Comparison of ENCODE assay signal across 8 cellular contexts in the genomic region with DNA sequence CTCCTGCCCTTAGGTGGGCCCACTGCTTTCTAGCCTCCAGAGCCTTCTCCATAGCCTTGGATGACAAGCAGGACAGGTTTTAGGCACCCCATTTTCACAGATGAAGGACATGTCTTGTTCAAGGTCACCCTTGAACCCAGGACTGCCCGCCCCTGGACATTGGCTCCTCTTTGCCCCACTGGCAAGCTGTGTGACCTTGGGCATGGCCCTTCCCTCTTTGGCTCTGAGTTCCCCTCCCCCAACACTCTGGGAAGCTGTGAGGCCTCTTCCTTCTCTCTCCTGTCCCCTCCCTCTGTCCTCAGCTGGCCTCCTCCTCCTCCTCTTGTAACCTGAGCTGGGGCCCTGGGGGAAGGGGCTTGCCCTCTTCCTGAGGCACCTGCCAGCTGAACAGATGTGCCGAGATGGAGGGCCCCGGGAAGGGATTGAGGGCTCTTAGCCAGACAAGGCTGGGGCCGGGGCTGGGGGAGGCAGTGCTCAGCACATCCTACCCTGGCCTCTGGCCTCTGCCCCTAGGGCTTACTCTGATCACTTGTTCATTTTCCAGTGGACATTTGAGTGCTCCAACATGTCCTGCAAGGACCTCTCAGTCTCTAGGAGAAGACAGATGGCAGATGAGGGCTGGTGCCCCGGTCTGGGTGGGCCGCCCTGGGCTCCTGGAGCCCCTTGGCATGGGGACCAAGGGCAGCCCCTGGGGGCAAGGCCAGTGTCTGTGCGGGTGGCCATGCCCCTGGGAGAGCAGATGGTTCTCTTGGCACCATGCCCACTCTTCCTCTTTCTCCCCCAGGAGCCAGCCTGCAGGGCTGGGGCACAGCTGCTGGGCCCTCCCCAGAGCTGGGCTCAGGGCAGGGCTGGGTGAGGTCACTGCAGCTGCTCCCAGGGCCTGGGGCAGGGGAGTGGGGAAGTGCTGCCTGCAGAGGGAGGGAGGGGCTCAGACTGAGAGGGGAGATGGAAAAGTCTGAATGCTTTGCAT. TPM values are rescaled to one million over a fixed set of nuclear protein-coding genes. Genes with fewer than 3 reads are reported as not detected.
DNase-seq lines count a peak whose midpoint lies in the region; ATAC-seq, FAIRE-seq and TF ChIP-seq lines count a peak whose summit lies in the region.

No MANE protein-coding gene starts in this region.

- H3K27ac Mint-ChIP-seq in activated naive CD4-positive, alpha-beta T cell treated with anti-CD3 and anti-CD28 coated beads, Interleukin-2, amount 50 U/mL, for 24 hours: peak overlapping the region; percentile 30
- H3K27ac Mint-ChIP-seq in activated naive CD4-positive, alpha-beta T cell treated with anti-CD3 and anti-CD28 coated beads for 36 hours: no peak overlapping the region
- H3K27ac Mint-ChIP-seq in activated CD4-positive, alpha-beta T cell treated with anti-CD3 and anti-CD28 coated beads, Interleukin-2, amount 10 ng/mL, durations not matched to agents 24 days and 14 days: no peak overlapping the region

- H3K4me1 ChIP-seq in iPS DF 6.9 (ENCODE audit: control insufficient read depth, insufficient read depth, low read length): peaks cover 20% of the 10 kb centered on the region

- no peak for ATAC-seq in HG03521 (IDR thresholded peaks at IDR 0.05; ENCODE audit: unreplicated experiment)

- WGBS in iPS DF 6.9 (ENCODE audit: insufficient coverage, insufficient read length): no CpG with 5 or more reads among the region's 7 CpGs

- no peak overlapping the region for H3K4me3 Mint-ChIP-seq in activated naive CD4-positive, alpha-beta T cell treated with anti-CD3 and anti-CD28 coated beads, Interleukin-2, amount 50 U/mL, for 24 hours
- H3K4me3 Mint-ChIP-seq in activated naive CD4-positive, alpha-beta T cell treated with anti-CD3 and anti-CD28 coated beads for 36 hours: no peak overlapping the region
- H3K4me3 Mint-ChIP-seq in activated CD4-positive, alpha-beta T cell treated with anti-CD3 and anti-CD28 coated beads, Interleukin-2, amount 10 ng/mL, durations not matched to agents 24 days and 14 days: no peak overlapping the region

- H3K27me3 ChIP-seq in iPS DF 6.9 (ENCODE audit: control insufficient read depth, insufficient read depth, low read length): no peaks in the 10 kb centered on the region

- FAIRE-seq in urothelium cell line (lab: Jason Lieb, UNC): peak; percentile 93

- no peak overlapping the region for H3K27ac ChIP-seq in iPS DF 6.9 (ENCODE audit: low read length)

- H3K4me1 Mint-ChIP-seq in activated naive CD4-positive, alpha-beta T cell treated with anti-CD3 and anti-CD28 coated beads, Interleukin-2, amount 50 U/mL, for 24 hours: peaks cover 10% of the 10 kb centered on the region
- H3K4me1 Mint-ChIP-seq in activated naive CD4-positive, alpha-beta T cell treated with anti-CD3 and anti-CD28 coated beads for 36 hours (ENCODE audit: low read depth): peaks cover 3% of the 10 kb centered on the region
- no peaks in the 10 kb centered on the region for H3K4me1 Mint-ChIP-seq in activated CD4-positive, alpha-beta T cell treated with anti-CD3 and anti-CD28 coated beads, Interleukin-2, amount 10 ng/mL, durations not matched to agents 24 days and 14 days

- no peaks in the 10 kb centered on the region for H3K9me3 ChIP-seq in iPS DF 6.9 (ENCODE audit: control insufficient read depth, insufficient read depth, low read length)

- CTCF ChIA-PET in activated naive CD4-positive, alpha-beta T cell treated with anti-CD3 and anti-CD28 coated beads for 36 hours (lab: Charles Lee): interaction anchor here (0.7 kb wide), 1 partner anchor 88 kb away, joined by 3 read pairs; no protein-coding TSS in a partner anchor

- H3K36me3 Mint-ChIP-seq in activated naive CD4-positive, alpha-beta T cell treated with anti-CD3 and anti-CD28 coated beads, Interleukin-2, amount 50 U/mL, for 24 hours: no peaks in the 10 kb centered on the region
- no peaks in the 10 kb centered on the region for H3K36me3 Mint-ChIP-seq in activated naive CD4-positive, alpha-beta T cell treated with anti-CD3 and anti-CD28 coated beads for 36 hours (ENCODE audit: low read depth)
- no peaks in the 10 kb centered on the region for H3K36me3 Mint-ChIP-seq in activated CD4-positive, alpha-beta T cell treated with anti-CD3 and anti-CD28 coated beads, Interleukin-2, amount 10 ng/mL, durations not matched to agents 24 days and 14 days (ENCODE audit: low read depth)

- intact Hi-C loops in activated naive CD4-positive, alpha-beta T cell treated with anti-CD3 and anti-CD28 coated beads for 36 hours (cut with micrococcal nuclease): no loop called here
- intact Hi-C loops in activated CD4-positive, alpha-beta T cell treated with anti-CD3 and anti-CD28 coated beads, Interleukin-2, amount 10 ng/mL, durations not matched to agents 24 days and 14 days (cut with micrococcal nuclease): no loop called here

- H3K36me3 ChIP-seq in iPS DF 6.9 (ENCODE audit: control insufficient read depth, insufficient read depth, low read length): no peaks in the 10 kb centered on the region

- H3K27me3 Mint-ChIP-seq in activated naive CD4-positive, alpha-beta T cell treated with anti-CD3 and anti-CD28 coated beads, Interleukin-2, amount 50 U/mL, for 24 hours: peaks cover 37% of the 10 kb centered on the region
- H3K27me3 Mint-ChIP-seq in activated naive CD4-positive, alpha-beta T cell treated with anti-CD3 and anti-CD28 coated beads for 36 hours (ENCODE audit: low read depth): peaks cover 21% of the 10 kb centered on the region
- peaks cover 37% of the 10 kb centered on the region for H3K27me3 Mint-ChIP-seq in activated CD4-positive, alpha-beta T cell treated with anti-CD3 and anti-CD28 coated beads, Interleukin-2, amount 10 ng/mL, durations not matched to agents 24 days and 14 days

- H3K9me3 Mint-ChIP-seq in activated naive CD4-positive, alpha-beta T cell treated with anti-CD3 and anti-CD28 coated beads, Interleukin-2, amount 50 U/mL, for 24 hours: no peaks in the 10 kb centered on the region
- no peaks in the 10 kb centered on the region for H3K9me3 Mint-ChIP-seq in activated naive CD4-positive, alpha-beta T cell treated with anti-CD3 and anti-CD28 coated beads for 36 hours
- H3K9me3 Mint-ChIP-seq in activated CD4-positive, alpha-beta T cell treated with anti-CD3 and anti-CD28 coated beads, Interleukin-2, amount 10 ng/mL, durations not matched to agents 24 days and 14 days: no peaks in the 10 kb centered on the region

- no peak overlapping the region for H3K4me3 ChIP-seq in iPS DF 6.9 (ENCODE audit: low read length)

- no peak for DNase-seq in activated naive CD4-positive, alpha-beta T cell treated with anti-CD3 and anti-CD28 coated beads for 36 hours
- peak; percentile 87 for DNase-seq in iPS DF 6.9 (ENCODE audit: low read depth, low spot score)
- peak; percentile 81 for DNase-seq in urothelium cell line (ENCODE audit: low spot score)
- DNase-seq in AG20443 (ENCODE audit: low spot score): no peak
- DNase-seq in activated CD4-positive, alpha-beta T cell treated with anti-CD3 and anti-CD28 coated beads, Interleukin-2, amount 10 ng/mL, durations not matched to agents 24 days and 14 days: no peak

TF ChIP-seq in PFSK-1, 5 proteins besides CTCF, POLR2A, EP300 and RAD21:
- no peak for TF ChIP-seq FOXP2 (optimal IDR thresholded peaks at IDR 0.05; ENCODE audit: borderline replicate concordance, extremely low read depth, extremely low read length, insufficient read depth)
- TF ChIP-seq POLR2AphosphoS5 (IDR thresholded peaks at IDR 0.05; ENCODE audit: low read depth, low read length): 0 out of 2 replicates have a peak, but pooled peaks have one; percentile 36
- TF ChIP-seq SIN3A (IDR thresholded peaks at IDR 0.05; ENCODE audit: borderline replicate concordance, insufficient read depth, low read length): no peak

RNA-seq across cellular contexts. Expression of a gene that starts 10.7 kb away (rescaled TPM):
- under 1 TPM in 1 of 2 experiments, not detected in 1; 0.15 TPM for total RNA-seq in activated naive CD4-positive, alpha-beta T cell treated with anti-CD3 and anti-CD28 coated beads for 36 hours
- polyA plus RNA-seq in PFSK-1 (2012; ENCODE audit: insufficient read length, low read depth): 34.9 TPM
- not detected in 2 replicates for total RNA-seq in activated CD4-positive, alpha-beta T cell treated with anti-CD3 and anti-CD28 coated beads, Interleukin-2, amount 10 ng/mL, durations not matched to agents 24 days and 14 days

Comparison
In these comparisons a context has a peak if more than half of its experiments do, and no peak if none do; other contexts are left out.
1. DNase-seq: peak in iPS DF 6.9 (single experiment) and urothelium cell line (single experiment); none in activated naive CD4-positive, alpha-beta T cell treated with anti-CD3 and anti-CD28 coated beads for 36 hours (single experiment), AG20443 (single experiment) and activated CD4-positive, alpha-beta T cell treated with anti-CD3 and anti-CD28 coated beads, Interleukin-2, amount 10 ng/mL, durations not matched to agents 24 days and 14 days (single experiment).